10 cellular contexts compared by ENCODE assay signal in genomic region chrX:32483534-32484136, GRCh38.
A peak's percentile ranks its signal among the peaks of the same experiment; 100 is the strongest.
DNase-seq lines count a peak whose midpoint lies in the region; ATAC-seq and TF ChIP-seq lines count a peak whose summit lies in the region.
"Had no signal": no experiment of that assay in that cellular context is flagged by ENCODE, and none has a peak within 500 bp of the region (broad histone marks: within the 10 kb centered on the region; RNA-seq: fewer than 3 reads in every experiment).

No MANE protein-coding gene starts in this region.

- peak overlapping the region; percentile 35 for H3K4me2 ChIP-seq in SU-DHL-6 (ENCODE audit: low read depth, low read length, poor library complexity, severe bottlenecking)

- no peak overlapping the region for H3K27ac ChIP-seq in SU-DHL-6 (ENCODE audit: low read depth, low read length)
- no peak overlapping the region for H3K27ac ChIP-seq in CD4-positive, alpha-beta T cell (ENCODE audit: low read depth, low read length)
- H3K27ac ChIP-seq: Peyer's patch had no signal

- CTCF ChIA-PET in CD4-positive, alpha-beta T cell (lab: Charles Lee): interaction anchor here (0.6 kb wide), 1 partner anchor 47 kb away, joined by 3 read pairs; no protein-coding TSS in a partner anchor

- no peak overlapping the region for H3K9ac ChIP-seq in SU-DHL-6 (ENCODE audit: low read length)

- peaks cover 14% of the 10 kb centered on the region for H3K4me1 Mint-ChIP-seq in mesothelial cell of epicardium
- H3K4me1 Mint-ChIP-seq in CD4-positive, alpha-beta T cell (ENCODE audit: low read depth): no peaks in the 10 kb centered on the region

- H3K4me3 ChIP-seq in SU-DHL-6 (ENCODE audit: insufficient read depth, low read length, poor library complexity, severe bottlenecking) (no peak overlapping the region), mucosa of descending colon (no peak overlapping the region)
- H3K4me3 ChIP-seq: Peyer's patch had no signal

- no peaks in the 10 kb centered on the region for H3K79me2 ChIP-seq in SU-DHL-6 (ENCODE audit: insufficient read depth, low read length)

- H3K27me3 ChIP-seq in SU-DHL-6 (ENCODE audit: low read length): no peaks in the 10 kb centered on the region
- no peaks in the 10 kb centered on the region for H3K27me3 ChIP-seq in CD4-positive, alpha-beta T cell (ENCODE audit: control insufficient read depth, insufficient read depth, low read length)
- H3K27me3 ChIP-seq: Peyer's patch had no signal

- TF ChIP-seq CTCF in SU-DHL-6 (IDR thresholded peaks at IDR 0.05; ENCODE audit: insufficient read depth, low read length, poor library complexity, severe bottlenecking) (peak; percentile 28), mesothelial cell of epicardium (IDR thresholded peaks at IDR 0.05; ENCODE audit: unreplicated experiment) (peak; percentile 51), mucosa of descending colon (IDR thresholded peaks at IDR 0.05) (no peak)
- TF ChIP-seq CTCF in CD4-positive, alpha-beta T cell (IDR thresholded peaks at IDR 0.05): no peak

- no peak overlapping the region for H3K27ac Mint-ChIP-seq in mesothelial cell of epicardium
- no peak overlapping the region for H3K27ac Mint-ChIP-seq in CD4-positive, alpha-beta T cell

- intact Hi-C loops in mucosa of descending colon (cut with DNase I, micrococcal nuclease): no loop called here
- intact Hi-C loops in CD4-positive, alpha-beta T cell (cut with DNase I, micrococcal nuclease): no loop called here

- no peaks in the 10 kb centered on the region for H3K9me3 ChIP-seq in SU-DHL-6 (ENCODE audit: insufficient read depth, low read length)
- no peaks in the 10 kb centered on the region for H3K9me3 ChIP-seq in mucosa of descending colon
- H3K9me3 ChIP-seq in CD4-positive, alpha-beta T cell (ENCODE audit: control insufficient read depth, low read length): no peaks in the 10 kb centered on the region
- H3K9me3 ChIP-seq: Peyer's patch had no signal

- no peaks in the 10 kb centered on the region for H3K27me3 Mint-ChIP-seq in mesothelial cell of epicardium (ENCODE audit: low read depth)
- no peaks in the 10 kb centered on the region for H3K27me3 Mint-ChIP-seq in CD4-positive, alpha-beta T cell

- no peaks in the 10 kb centered on the region for H3K9me2 ChIP-seq in SU-DHL-6 (replicated peaks; ENCODE audit: insufficient read depth, low read length)

- H4K20me1 ChIP-seq in SU-DHL-6 (ENCODE audit: low read depth, low read length): no peaks in the 10 kb centered on the region

- no peaks in the 10 kb centered on the region for H3K4me1 ChIP-seq in mucosa of descending colon (ENCODE audit: low read depth)
- H3K4me1 ChIP-seq: Peyer's patch had no signal

- no peaks in the 10 kb centered on the region for H3F3A ChIP-seq in SU-DHL-6 (ENCODE audit: insufficient read depth)

- H3K9me3 Mint-ChIP-seq in mesothelial cell of epicardium: peaks cover 16% of the 10 kb centered on the region
- no peaks in the 10 kb centered on the region for H3K9me3 Mint-ChIP-seq in CD4-positive, alpha-beta T cell

- H2AFZ ChIP-seq in SU-DHL-6 (ENCODE audit: low read depth, low read length, severe bottlenecking): peak overlapping the region; percentile 80

- H3K36me3 Mint-ChIP-seq in mesothelial cell of epicardium: peaks cover 13% of the 10 kb centered on the region
- H3K36me3 Mint-ChIP-seq in CD4-positive, alpha-beta T cell (ENCODE audit: low read depth): no peaks in the 10 kb centered on the region

- peak; percentile 62 for ATAC-seq in HG03378 (IDR thresholded peaks at IDR 0.05; ENCODE audit: unreplicated experiment)
- ATAC-seq in mucosa of descending colon: no peak
- ATAC-seq in HG02970 (IDR thresholded peaks at IDR 0.05; ENCODE audit: low FRiP score, unreplicated experiment): no peak
- no peak for ATAC-seq in CD4-positive, alpha-beta T cell (ENCODE audit: poor library complexity)

- POLR2A ChIA-PET in CD4-positive, alpha-beta T cell (lab: Charles Lee): no interaction called here

- H3K36me3 ChIP-seq in SU-DHL-6 (ENCODE audit: low read length) (no peaks in the 10 kb centered on the region), mucosa of descending colon (ENCODE audit: low read depth) (no peaks in the 10 kb centered on the region)
- H3K36me3 ChIP-seq: Peyer's patch had no signal

- H3K4me3 Mint-ChIP-seq in mesothelial cell of epicardium: no peak overlapping the region
- H3K4me3 Mint-ChIP-seq in CD4-positive, alpha-beta T cell: no peak overlapping the region

- DNase-seq in ELR (ENCODE audit: low read depth) (peak; percentile 13), mesothelial cell of epicardium (ENCODE audit: low spot score in 2 of 2, unreplicated experiment in 2 of 2) (no peak), mucosa of descending colon (no peak), cerebellum (ENCODE audit: low spot score) (no peak)
- no peak for DNase-seq in CD4-positive, alpha-beta T cell
- DNase-seq: dermis blood vessel endothelial cell, Peyer's patch had no signal

Comparison
In these comparisons a context has a peak if more than half of its experiments do, and no peak if none do; other contexts are left out.
1. CTCF ChIP-seq: peak in SU-DHL-6 (single experiment) and mesothelial cell of epicardium (single experiment); none in mucosa of descending colon (single experiment) and CD4-positive, alpha-beta T cell (single experiment).